Comparison of ENCODE assay signal across 8 cellular contexts in the genomic region with DNA sequence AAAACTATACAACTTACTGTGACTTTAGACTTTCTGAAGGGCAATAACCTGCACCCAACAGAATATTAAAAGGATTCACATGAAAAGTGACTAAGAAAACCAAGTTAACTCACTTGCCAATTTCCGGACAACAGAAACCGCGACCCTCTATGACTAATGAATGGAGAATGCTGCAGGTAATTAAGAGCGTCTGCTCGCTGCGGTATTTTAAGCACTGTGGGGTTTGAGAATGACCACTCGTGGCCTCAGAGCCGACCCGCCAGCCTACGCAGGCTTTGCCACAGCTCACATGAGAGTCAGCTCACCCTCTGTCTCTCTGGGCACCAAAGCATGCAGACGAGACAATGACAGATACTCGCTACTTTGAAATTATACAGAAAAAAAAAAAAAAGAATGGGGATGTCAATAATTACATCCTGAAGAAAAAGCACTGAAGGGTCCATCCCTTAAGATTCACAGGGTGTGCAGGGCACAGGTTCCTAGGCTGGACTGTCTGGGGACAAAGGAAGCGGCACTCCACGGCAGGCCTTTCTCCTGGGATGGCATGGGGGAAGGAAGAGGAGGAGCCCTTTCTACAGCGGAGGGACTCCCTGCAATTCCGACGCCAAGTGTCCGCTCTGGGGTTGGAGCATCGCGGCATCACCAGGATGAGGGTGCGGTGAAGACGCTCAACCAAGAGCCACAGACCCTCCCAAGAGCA. TPM values are rescaled to one million over a fixed set of nuclear protein-coding genes. Genes with fewer than 3 reads are reported as not detected.
A peak's percentile ranks its signal among the peaks of the same experiment; 100 is the strongest.
DNase-seq lines count a peak whose midpoint lies in the region; ATAC-seq and TF ChIP-seq lines count a peak whose summit lies in the region.

No MANE protein-coding gene starts in this region.

- H3K27ac ChIP-seq in upper lobe of left lung: peak overlapping the region in 3 of 4 donors; percentile 30 to 52 (median 32)

- no peaks in the 10 kb centered on the region for H3K27me3 ChIP-seq in kidney epithelial cell (ENCODE audit: control insufficient read depth, insufficient read depth, low read length)
- no peaks in the 10 kb centered on the region for H3K27me3 ChIP-seq in upper lobe of left lung

- no peaks in the 10 kb centered on the region for H3K27me3 Mint-ChIP-seq in activated naive CD4-positive, alpha-beta T cell treated with anti-CD3 and anti-CD28 coated beads, Interleukin-2, amount 50 U/mL, for 24 hours

- peak overlapping the region; percentile 89 for H3K27ac Mint-ChIP-seq in activated naive CD4-positive, alpha-beta T cell treated with anti-CD3 and anti-CD28 coated beads, Interleukin-2, amount 50 U/mL, for 24 hours

- TF ChIP-seq EP300 in upper lobe of left lung (IDR thresholded peaks at IDR 0.05): no peak

- no peaks in the 10 kb centered on the region for H3K9me3 Mint-ChIP-seq in activated naive CD4-positive, alpha-beta T cell treated with anti-CD3 and anti-CD28 coated beads, Interleukin-2, amount 50 U/mL, for 24 hours

- no peaks in the 10 kb centered on the region for H3K9me3 ChIP-seq in upper lobe of left lung

- no peak for DNase-seq in activated naive CD4-positive, alpha-beta T cell treated with anti-CD3 and anti-CD28 coated beads, Interleukin-2, amount 50 U/mL, for 16 hours
- DNase-seq in activated CD8-positive, alpha-beta memory T cell treated with anti-CD3 and anti-CD28 coated beads, Interleukin-2, amount 50 U/mL, for 4 hours: peak; percentile 33
- DNase-seq in kidney epithelial cell (ENCODE audit: low read depth) (peak; percentile 99), upper lobe of left lung (peak in 1 of 2 donors; percentile 11), GM10266 (ENCODE audit: extremely low spot score) (no peak), NCI-H1417 (lab: John Stamatoyannopoulos, UW) (no peak)

- ATAC-seq in upper lobe of left lung (ENCODE audit: low FRiP score in 2 of 2) (peak in 1 of 2 donors; percentile 77), HG03175 (IDR thresholded peaks at IDR 0.05; ENCODE audit: unreplicated experiment) (no peak)

- H3K4me1 Mint-ChIP-seq in activated naive CD4-positive, alpha-beta T cell treated with anti-CD3 and anti-CD28 coated beads, Interleukin-2, amount 50 U/mL, for 24 hours: peaks cover 34% of the 10 kb centered on the region

- H3K36me3 Mint-ChIP-seq in activated naive CD4-positive, alpha-beta T cell treated with anti-CD3 and anti-CD28 coated beads, Interleukin-2, amount 50 U/mL, for 24 hours: no peaks in the 10 kb centered on the region

- no peak for TF ChIP-seq POLR2A in upper lobe of left lung (IDR thresholded peaks at IDR 0.05)

- H3K36me3 ChIP-seq in kidney epithelial cell (ENCODE audit: control insufficient read depth, insufficient read depth, low read length) (peaks cover 4% of the 10 kb centered on the region), upper lobe of left lung (peaks cover 0 to 49% (median 30%) of the 10 kb centered on the region in 4 donors)

- H3K4me3 ChIP-seq in kidney epithelial cell (ENCODE audit: low read depth, low read length) (no peak overlapping the region), upper lobe of left lung (no peak overlapping the region)

- TF ChIP-seq CTCF in kidney epithelial cell (IDR thresholded peaks at IDR 0.05; ENCODE audit: insufficient read depth, low read length, poor library complexity, severe bottlenecking) (no peak), upper lobe of left lung (IDR thresholded peaks at IDR 0.05) (no peak), GM10266 (IDR thresholded peaks at IDR 0.05; ENCODE audit: control insufficient read depth, insufficient read depth, low read depth, missing control alignments) (no peak)

- no peak overlapping the region for H3K4me3 Mint-ChIP-seq in activated naive CD4-positive, alpha-beta T cell treated with anti-CD3 and anti-CD28 coated beads, Interleukin-2, amount 50 U/mL, for 24 hours

- 67 to 70% methylated on average over 22 of the region's 22 CpGs for WGBS in upper lobe of left lung, 2 donors

- peaks cover 18 to 37% (median 23%) of the 10 kb centered on the region in 4 donors for H3K4me1 ChIP-seq in upper lobe of left lung

RNA-seq across cellular contexts. Expression of a gene that starts 35.0 kb away (rescaled TPM):
- total RNA-seq in kidney epithelial cell: 34.6 and 41.6 TPM in 2 replicates
- total RNA-seq in upper lobe of left lung: 10 to 100 TPM; 17.2 to 35.3 (median 26.3) TPM

Comparison
In these comparisons a context has a peak if more than half of its experiments do, and no peak if none do; other contexts are left out.
1. DNase-seq: peak in activated CD8-positive, alpha-beta memory T cell treated with anti-CD3 and anti-CD28 coated beads, Interleukin-2, amount 50 U/mL, for 4 hours (single experiment) and kidney epithelial cell (single experiment); none in activated naive CD4-positive, alpha-beta T cell treated with anti-CD3 and anti-CD28 coated beads, Interleukin-2, amount 50 U/mL, for 16 hours (single experiment), GM10266 (single experiment) and NCI-H1417 (0 of 3).